8 cellular contexts compared by ENCODE assay signal in the genomic region with DNA sequence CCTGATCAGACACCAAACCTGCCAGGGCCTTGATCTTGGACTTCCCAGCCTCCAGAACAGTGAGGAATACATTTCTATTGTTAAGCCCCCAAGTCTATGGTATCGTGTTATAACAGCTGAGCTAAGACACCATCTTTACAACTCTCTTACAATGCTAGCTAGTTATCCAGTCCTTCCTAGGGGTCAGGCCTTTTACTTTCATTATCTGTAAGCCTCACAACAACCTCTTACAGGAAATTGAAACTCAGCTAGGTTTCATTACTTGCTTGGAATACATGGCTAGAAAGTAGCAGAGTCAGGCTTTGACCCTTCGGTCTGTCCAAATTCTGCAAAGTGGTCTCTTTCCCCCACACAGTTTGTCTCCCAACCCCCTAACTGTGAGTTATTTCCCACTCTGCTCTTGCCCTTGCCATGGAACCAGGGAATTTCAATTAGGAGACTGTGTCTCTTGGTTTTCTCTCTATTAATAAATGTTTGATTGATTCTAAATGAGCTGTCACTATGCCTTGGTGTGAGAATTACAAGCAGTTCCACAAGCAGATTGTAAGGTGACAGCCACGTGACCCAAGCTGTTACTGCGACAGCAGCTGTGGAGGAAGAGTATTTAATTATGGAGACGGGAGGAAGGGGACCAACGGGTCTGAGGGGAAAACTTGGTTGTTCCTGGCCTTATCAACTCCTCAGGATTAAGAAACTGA. TPM values are rescaled to one million over a fixed set of nuclear protein-coding genes. Genes with fewer than 3 reads are reported as not detected.
DNase-seq lines count a peak whose midpoint lies in the region; ATAC-seq and TF ChIP-seq lines count a peak whose summit lies in the region.

No MANE protein-coding gene starts in this region.

- no peak overlapping the region for H3K4me3 Mint-ChIP-seq in activated naive CD4-positive, alpha-beta T cell treated with anti-CD3 and anti-CD28 coated beads, Interleukin-2, amount 10 ng/mL, durations not matched to agents 7 days and 5 days
- H3K4me3 Mint-ChIP-seq in activated CD8-positive, alpha-beta T cell treated with anti-CD3 and anti-CD28 coated beads for 36 hours, result no peak overlapping the region

- no peaks in the 10 kb centered on the region for H3K27me3 ChIP-seq in transverse colon
- H3K27me3 ChIP-seq in BE2C, result no peaks in the 10 kb centered on the region
- H3K27me3 ChIP-seq in dorsolateral prefrontal cortex, result peaks cover 0 to 3% (median 0%) of the 10 kb centered on the region in 45 donors

- 70 to 96% methylated on average over 5 to 6 of the region's 6 CpGs for WGBS in transverse colon (ENCODE audit: low coverage in 1 of 2), 2 donors

- H3K27me3 Mint-ChIP-seq in activated naive CD4-positive, alpha-beta T cell treated with anti-CD3 and anti-CD28 coated beads, Interleukin-2, amount 10 ng/mL, durations not matched to agents 7 days and 5 days, result peaks cover 18% of the 10 kb centered on the region
- no peaks in the 10 kb centered on the region for H3K27me3 Mint-ChIP-seq in activated CD8-positive, alpha-beta T cell treated with anti-CD3 and anti-CD28 coated beads for 36 hours

- peaks cover 10% of the 10 kb centered on the region for H3K36me3 Mint-ChIP-seq in activated naive CD4-positive, alpha-beta T cell treated with anti-CD3 and anti-CD28 coated beads, Interleukin-2, amount 10 ng/mL, durations not matched to agents 7 days and 5 days
- H3K36me3 Mint-ChIP-seq in activated CD8-positive, alpha-beta T cell treated with anti-CD3 and anti-CD28 coated beads for 36 hours (ENCODE audit: low read depth), result no peaks in the 10 kb centered on the region

- POLR2A ChIA-PET in activated CD8-positive, alpha-beta T cell treated with anti-CD3 and anti-CD28 coated beads for 36 hours (lab: Charles Lee), result no interaction called here

- DNase-seq in activated naive CD4-positive, alpha-beta T cell treated with anti-CD3 and anti-CD28 coated beads, Interleukin-2, amount 10 ng/mL, durations not matched to agents 7 days and 5 days, result no peak
- DNase-seq in activated naive CD4-positive, alpha-beta T cell (lab: John Stamatoyannopoulos, UW), result no peak
- DNase-seq in activated CD8-positive, alpha-beta T cell treated with anti-CD3 and anti-CD28 coated beads for 36 hours, result no peak
- no peak for DNase-seq in transverse colon
- no peak for DNase-seq in BE2C
- no peak for DNase-seq in dorsolateral prefrontal cortex
- DNase-seq in activated naive CD4-positive, alpha-beta T cell treated with Interleukin-2 at 50 U/mL for 16 hours, result no peak

- in situ Hi-C loops in transverse colon (cut with MboI; ENCODE audit: low pct_ligation_motif_present in 1 of 4, low pct_unique_long_range_greater_than_20kb in 1 of 4, low sequenced_read_pairs in 3 of 4), result no loop called here

- intact Hi-C loops in activated CD8-positive, alpha-beta T cell treated with anti-CD3 and anti-CD28 coated beads for 36 hours (cut with micrococcal nuclease), result loop anchor here (5.0 kb wide), 1 partner anchor 76 kb away; no protein-coding TSS in a partner anchor
- intact Hi-C loops in transverse colon (cut with DNase I; ENCODE audit: low total_unique reads), result no loop called here
- intact Hi-C loops in dorsolateral prefrontal cortex (cut with DNase I), result no loop called here

- TF ChIP-seq CTCF in activated CD8-positive, alpha-beta T cell treated with anti-CD3 and anti-CD28 coated beads for 36 hours (IDR thresholded peaks at IDR 0.05), result no peak
- no peak for TF ChIP-seq CTCF in transverse colon (IDR thresholded peaks at IDR 0.05)
- no peak for TF ChIP-seq CTCF in BE2C (IDR thresholded peaks at IDR 0.05; ENCODE audit: low read depth, low read length)
- TF ChIP-seq CTCF in dorsolateral prefrontal cortex (IDR thresholded peaks at IDR 0.05 in 54 of 56, conservative IDR thresholded peaks at IDR 0.05 in 2 of 56; ENCODE audit: low read depth in 1 of 56, partially characterized antibody in 56 of 56), result no peak

- peaks cover 39% of the 10 kb centered on the region for H3K4me1 Mint-ChIP-seq in activated naive CD4-positive, alpha-beta T cell treated with anti-CD3 and anti-CD28 coated beads, Interleukin-2, amount 10 ng/mL, durations not matched to agents 7 days and 5 days
- H3K4me1 Mint-ChIP-seq in activated CD8-positive, alpha-beta T cell treated with anti-CD3 and anti-CD28 coated beads for 36 hours (ENCODE audit: low read depth), result peaks cover 16% of the 10 kb centered on the region

- ATAC-seq in HG02884 (IDR thresholded peaks at IDR 0.05; ENCODE audit: unreplicated experiment), result peak; percentile 93
- peak; percentile 87 for ATAC-seq in activated CD8-positive, alpha-beta T cell treated with anti-CD3 and anti-CD28 coated beads for 36 hours

- no peaks in the 10 kb centered on the region for H3K9me3 Mint-ChIP-seq in activated naive CD4-positive, alpha-beta T cell treated with anti-CD3 and anti-CD28 coated beads, Interleukin-2, amount 10 ng/mL, durations not matched to agents 7 days and 5 days
- no peaks in the 10 kb centered on the region for H3K9me3 Mint-ChIP-seq in activated CD8-positive, alpha-beta T cell treated with anti-CD3 and anti-CD28 coated beads for 36 hours

- no peak for TF ChIP-seq POLR2A in transverse colon (IDR thresholded peaks at IDR 0.05)

- peaks cover 0 to 13% (median 8%) of the 10 kb centered on the region in 4 donors for H3K4me1 ChIP-seq in transverse colon
- 0 out of 2 replicates have a peak, but pooled peaks cover 2% of the 10 kb centered on the region for H3K4me1 ChIP-seq in BE2C

- peak overlapping the region; percentile 93 for H3K27ac Mint-ChIP-seq in activated naive CD4-positive, alpha-beta T cell treated with anti-CD3 and anti-CD28 coated beads, Interleukin-2, amount 10 ng/mL, durations not matched to agents 7 days and 5 days
- H3K27ac Mint-ChIP-seq in activated CD8-positive, alpha-beta T cell treated with anti-CD3 and anti-CD28 coated beads for 36 hours, result peak overlapping the region; percentile 82

- CTCF ChIA-PET in activated naive CD4-positive, alpha-beta T cell treated with anti-CD3 and anti-CD28 coated beads, Interleukin-2, amount 10 ng/mL, durations not matched to agents 7 days and 5 days (lab: Charles Lee), result interaction anchor here (0.7 to 4.7 kb wide), 6 partner anchors 12 to 212 kb away, joined by 3 to 23 read pairs (median 3); no protein-coding TSS in a partner anchor
- CTCF ChIA-PET in activated CD8-positive, alpha-beta T cell treated with anti-CD3 and anti-CD28 coated beads for 36 hours (lab: Charles Lee), result interaction anchor here (0.8 to 6.8 kb wide), 7 partner anchors 12 to 165 kb away, joined by 3 to 51 read pairs (median 4); no protein-coding TSS in a partner anchor

- H3K36me3 ChIP-seq in transverse colon (no peaks in the 10 kb centered on the region), BE2C (no peaks in the 10 kb centered on the region)

- TF ChIP-seq EP300 in transverse colon (IDR thresholded peaks at IDR 0.05; ENCODE audit: low read depth), result no peak

- H3K4me3 ChIP-seq in transverse colon (no peak overlapping the region), BE2C (ENCODE audit: low read depth, low read length) (no peak overlapping the region), dorsolateral prefrontal cortex (no peak overlapping the region)

- peak overlapping the region in 3 of 4 donors; percentile 22 to 68 (median 40) for H3K27ac ChIP-seq in transverse colon
- H3K27ac ChIP-seq in dorsolateral prefrontal cortex, result no peak overlapping the region

- H3K9me3 ChIP-seq in transverse colon (no peaks in the 10 kb centered on the region), BE2C (no peaks in the 10 kb centered on the region)

RNA-seq across cellular contexts. Expression of a gene that starts 38.4 kb away (rescaled TPM):
- under 1 TPM in 1 of 2 experiments, not detected in 1; 0.09 TPM for total RNA-seq in activated CD8-positive, alpha-beta T cell treated with anti-CD3 and anti-CD28 coated beads for 36 hours
- total RNA-seq in transverse colon (10 to 100 TPM; 23.6 to 49.4 (median 38.0) TPM), dorsolateral prefrontal cortex (10 to 100 TPM in 6 of 120 experiments, 1 to 10 TPM in 114; 1.4 to 12.3 (median 6.0) TPM)
- 44.4 TPM for polyA plus RNA-seq in BE2C (2012; ENCODE audit: insufficient read depth, insufficient read length, low read depth)

Comparison
In these comparisons a context has a peak if more than half of its experiments do, and no peak if none do; other contexts are left out.
1. H3K27ac ChIP-seq: peak in transverse colon (3 of 4); none in dorsolateral prefrontal cortex (0 of 59).